ENCODE assay signal across 19 cellular contexts in the genomic region with DNA sequence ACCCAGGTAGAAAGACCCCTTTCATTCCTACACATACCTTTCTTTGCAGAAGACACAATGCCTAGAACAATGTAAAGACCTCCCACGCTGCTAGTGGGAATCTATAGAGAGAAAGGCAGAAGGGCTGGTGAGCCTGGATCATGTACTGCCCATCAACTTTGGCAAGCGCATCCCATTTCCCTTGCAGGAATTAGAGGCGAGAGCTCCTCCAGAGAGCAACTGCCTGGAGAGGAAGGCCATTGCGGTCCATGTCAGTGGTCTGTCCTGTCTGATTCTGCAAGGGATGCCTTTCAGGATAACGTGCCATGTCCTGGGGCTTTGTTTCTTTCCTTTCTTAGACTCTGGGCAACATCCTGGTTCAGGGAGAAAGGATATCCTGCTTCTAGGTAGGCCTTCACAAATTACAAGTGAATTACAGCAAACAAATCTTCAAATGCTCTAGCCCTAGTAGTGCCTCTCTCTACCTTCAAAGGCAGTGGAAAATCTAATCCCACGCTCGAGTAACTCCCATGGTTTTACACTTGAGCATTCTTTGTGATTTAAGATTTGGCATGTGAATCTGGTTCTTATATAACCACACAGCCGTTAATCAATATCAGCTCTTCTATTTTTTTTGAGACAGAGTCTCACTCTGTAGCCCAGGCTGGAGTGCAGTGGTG. TPM values are rescaled to one million over a fixed set of nuclear protein-coding genes. Genes with fewer than 3 reads are reported as not detected.
A peak's percentile ranks its signal among the peaks of the same experiment; 100 is the strongest.
DNase-seq lines count a peak whose midpoint lies in the region; ATAC-seq and TF ChIP-seq lines count a peak whose summit lies in the region.
"Had no signal": no experiment of that assay in that cellular context is flagged by ENCODE, and none has a peak within 500 bp of the region (broad histone marks: within the 10 kb centered on the region; RNA-seq: fewer than 3 reads in every experiment).

No MANE protein-coding gene starts in this region.

- H2BK120ac ChIP-seq in H9 (ENCODE audit: low read depth, low read length, poor library complexity, severe bottlenecking) = no peak overlapping the region

- no peak overlapping the region for H4K8ac ChIP-seq in H9 (replicated peaks; ENCODE audit: insufficient read length, low read depth, low read length)

- H3K9me3 Mint-ChIP-seq in H9 (no peaks in the 10 kb centered on the region), WTC11 (no peaks in the 10 kb centered on the region), CD14-positive monocyte (no peaks in the 10 kb centered on the region)
- H3K9me3 Mint-ChIP-seq: activated T-helper 1 cell treated with anti-CD3 and anti-CD28 coated beads, Interleukin-12 subunit alpha, Interleukin-12 subunit beta, Interleukin-2, Interleukin-4 antibody, amounts not matched to agents 30 ng/mL and 10 ng/mL and 1 ng/mL, durations not matched to agents 14 hours and 24 hours and 36 hours had no signal

- no peak overlapping the region for H2BK12ac ChIP-seq in H9 (ENCODE audit: insufficient read length, low read depth, low read length)

- peaks cover 30% of the 10 kb centered on the region for H3K23me2 ChIP-seq in H9 (ENCODE audit: insufficient read length, low read depth, low read length, poor library complexity, severe bottlenecking)

- H3K4me2 ChIP-seq in H9 (ENCODE audit: insufficient read depth, insufficient read length, low read length) = peak overlapping the region; percentile 85

- H4K5ac ChIP-seq in H9 (ENCODE audit: insufficient read length, low read depth, low read length) = no peak overlapping the region

- H3K9ac ChIP-seq in H9 (ENCODE audit: extremely low read depth, insufficient read length, low read length) = peak overlapping the region; percentile 28

- TF ChIP-seq CTCF in H9 (conservative IDR thresholded peaks at IDR 0.05) = no peak
- TF ChIP-seq CTCF in WTC11 (IDR thresholded peaks at IDR 0.05) = no peak
- no peak for TF ChIP-seq CTCF in CD14-positive monocyte (IDR thresholded peaks at IDR 0.05)

- H3K4ac ChIP-seq in H9 (ENCODE audit: low read depth, low read length) = no peak overlapping the region

- POLR2A ChIA-PET in WTC11 (lab: Charles Lee) = interaction anchor here (0.6 to 1.5 kb wide), 9 partner anchors 10 to 135 kb away, joined by 3 to 7 read pairs (median 4); partner anchors contain the start of genes C6orf52, GCNT2 and PAK1IP1

- peaks cover 71 to 75% of the 10 kb centered on the region in 2 experiments for H3K4me1 Mint-ChIP-seq in H9
- H3K4me1 Mint-ChIP-seq in WTC11 = peaks cover 72% of the 10 kb centered on the region
- H3K4me1 Mint-ChIP-seq in CD14-positive monocyte = peaks cover 34% of the 10 kb centered on the region

- no peak for DNase-seq in H9
- DNase-seq in WTC11 (ENCODE audit: low spot score) = no peak
- peak; percentile 18 for DNase-seq in renal cortical epithelial cell (ENCODE audit: low read depth)
- no peak for DNase-seq in CD14-positive monocyte (ENCODE audit: low spot score)
- no peak for DNase-seq in GM19238 (ENCODE audit: insufficient read length, low spot score)
- DNase-seq: activated CD4-positive, CD25-positive, alpha-beta regulatory T cell; activated CD8-positive, alpha-beta memory T cell treated with anti-CD3 and anti-CD28 coated beads for 24 hours; effector CD8-positive, alpha-beta T cell; hypothalamus; naive thymus-derived CD8-positive, alpha-beta T cell; NCI-H2029 treated with DMSO at 0.1 percent for 48 hours; NK-92 treated with Interleukin-12 subunit alpha and Interleukin-12 subunit beta, amount 100 ng/mL, for 24 hours; right cardiac atrium; T-helper 17 cell had no signal

- WGBS in H9 (ENCODE audit: extremely low coverage, insufficient read length, low lambda C conversion rate) = no CpG with 5 or more reads among the region's 8 CpGs

- no peak overlapping the region for H3K56ac ChIP-seq in H9 (ENCODE audit: insufficient read length, low read depth, low read length)

- H3T11ph ChIP-seq in H9 (ENCODE audit: low read length) = no peak overlapping the region

- H3K23ac ChIP-seq in H9 (ENCODE audit: insufficient read length, low read depth, low read length) = no peak overlapping the region

- H3K36me3 Mint-ChIP-seq in H9 (ENCODE audit: insufficient read depth in 1 of 3, low read depth in 3 of 3) (peaks cover 11 to 33% (median 13%) of the 10 kb centered on the region in 3 experiments), WTC11 (peaks cover 31% of the 10 kb centered on the region), CD14-positive monocyte (peaks cover 42 to 54% of the 10 kb centered on the region in 2 donors)

- ATAC-seq in WTC11 (peak; percentile 4), HG02588 (IDR thresholded peaks at IDR 0.05; ENCODE audit: unreplicated experiment) (no peak), HG02571 (IDR thresholded peaks at IDR 0.05; ENCODE audit: unreplicated experiment) (no peak)
- ATAC-seq: naive thymus-derived CD8-positive, alpha-beta T cell; right cardiac atrium; T-helper 17 cell had no signal

- H3K18ac ChIP-seq in H9 (ENCODE audit: insufficient read length, low read depth, low read length) = no peak overlapping the region

- no peaks in the 10 kb centered on the region for H3K27me3 ChIP-seq in H9 (ENCODE audit: insufficient read depth, low read length)
- H3K27me3 ChIP-seq: cardiac muscle cell had no signal

- H3K79me2 ChIP-seq in H9 (ENCODE audit: insufficient read depth, low read length) = peaks cover 48% of the 10 kb centered on the region; the same call in 1 of the 2 replicates

- H3K27ac ChIP-seq in H9 (ENCODE audit: insufficient read length, low read depth, low read length) = peak overlapping the region; percentile 59
- H3K27ac ChIP-seq: cardiac muscle cell had no signal

- H4K20me1 ChIP-seq in H9 (ENCODE audit: control insufficient read depth, insufficient read depth, insufficient read length) = no peaks in the 10 kb centered on the region

- peaks cover 5% of the 10 kb centered on the region; the same call in 1 of the 2 replicates for H3K4me1 ChIP-seq in H9 (ENCODE audit: insufficient read depth, low read length)

- H3K27ac Mint-ChIP-seq in H9 = peak overlapping the region; percentile 52 to 97 (median 81); a peak in 6 of 7 replicates
- peak overlapping the region; percentile 95 for H3K27ac Mint-ChIP-seq in WTC11
- no peak overlapping the region for H3K27ac Mint-ChIP-seq in CD14-positive monocyte
- H3K27ac Mint-ChIP-seq: activated T-helper 1 cell treated with anti-CD3 and anti-CD28 coated beads, Interleukin-12 subunit alpha, Interleukin-12 subunit beta, Interleukin-2, Interleukin-4 antibody, amounts not matched to agents 30 ng/mL and 10 ng/mL and 1 ng/mL, durations not matched to agents 14 hours and 24 hours and 36 hours; naive thymus-derived CD8-positive, alpha-beta T cell; T-helper 17 cell had no signal

- H2BK20ac ChIP-seq in H9 (ENCODE audit: low read depth, low read length, poor library complexity, severe bottlenecking) = no peak overlapping the region

- no peak overlapping the region for H3K14ac ChIP-seq in H9 (ENCODE audit: insufficient read depth, low read length)

- H3K27me3 Mint-ChIP-seq in H9 (ENCODE audit: low read depth) (no peaks in the 10 kb centered on the region), WTC11 (ENCODE audit: low read depth) (no peaks in the 10 kb centered on the region), CD14-positive monocyte (ENCODE audit: low read depth in 3 of 3) (no peaks in the 10 kb centered on the region)
- H3K27me3 Mint-ChIP-seq: naive thymus-derived CD8-positive, alpha-beta T cell; T-helper 17 cell had no signal

- no peak overlapping the region for H2BK5ac ChIP-seq in H9 (ENCODE audit: insufficient read length, low read length)

- no peak overlapping the region for H4K91ac ChIP-seq in H9 (ENCODE audit: insufficient read length, low read depth, low read length)

- H3K9me3 ChIP-seq in H9 (ENCODE audit: control insufficient read depth, low read depth, low read length) = no peaks in the 10 kb centered on the region

- H3K4me3 ChIP-seq in iPS-11a (ENCODE audit: low read depth, low read length) = peak overlapping the region; percentile 64
- H3K4me3 ChIP-seq: cardiac muscle cell had no signal

- H2AFZ ChIP-seq in H9 (ENCODE audit: low read length) = no peak overlapping the region

- H3K4me3 Mint-ChIP-seq in H9 (peak overlapping the region; percentile 89 to 97), WTC11 (peak overlapping the region; percentile 94), CD14-positive monocyte (no peak overlapping the region)
- H3K4me3 Mint-ChIP-seq: activated T-helper 1 cell treated with anti-CD3 and anti-CD28 coated beads, Interleukin-12 subunit alpha, Interleukin-12 subunit beta, Interleukin-2, Interleukin-4 antibody, amounts not matched to agents 30 ng/mL and 10 ng/mL and 1 ng/mL, durations not matched to agents 14 hours and 24 hours and 36 hours; naive thymus-derived CD8-positive, alpha-beta T cell; T-helper 17 cell had no signal

- H3K79me1 ChIP-seq in H9 (ENCODE audit: insufficient read depth, low read depth, low read length, poor library complexity, severe bottlenecking) = peaks cover 6% of the 10 kb centered on the region

- CTCF ChIA-PET in WTC11 (lab: Charles Lee) = interaction anchor here (0.9 to 2.3 kb wide), 4 partner anchors 28 to 327 kb away, joined by 3 to 11 read pairs (median 4); partner anchors contain the start of gene SYCP2L

- no peak overlapping the region for H2AK5ac ChIP-seq in H9 (ENCODE audit: insufficient read length, low read length)

- H2BK15ac ChIP-seq in H9 (ENCODE audit: low read depth, low read length) = no peak overlapping the region

- intact Hi-C loops in CD14-positive monocyte (cut with micrococcal nuclease) = no loop called here

TF ChIP-seq in WTC11, 78 proteins besides CTCF, POLR2A, EP300 and RAD21 (continues in another document):
- TF ChIP-seq TP53 (CRISPR knock-in tag; IDR thresholded peaks at IDR 0.05) (no peak), ZNF423 (CRISPR knock-in tag; IDR thresholded peaks at IDR 0.05) (no peak), GABPB1 (CRISPR knock-in tag; IDR thresholded peaks at IDR 0.05) (no peak), ATF1 (CRISPR knock-in tag; IDR thresholded peaks at IDR 0.05) (no peak), USF1 (CRISPR knock-in tag; IDR thresholded peaks at IDR 0.05) (no peak), CREM (CRISPR knock-in tag; IDR thresholded peaks at IDR 0.05) (no peak)

RNA-seq across cellular contexts. Expression of gene GCNT2, which starts 38.5 kb away (rescaled TPM):
- total RNA-seq in H9 (2021) = 41.3 and 41.7 TPM in 2 replicates
- total RNA-seq in WTC11 (2021) = 51.2 to 66.7 TPM (median 62.7 TPM) in 3 replicates
- 27.8 and 59.4 TPM in 2 replicates for total RNA-seq in renal cortical epithelial cell
- 1 to 10 TPM; 3.5 to 4.3 TPM for polyA plus RNA-seq in CD14-positive monocyte

Comparison
In these comparisons a context has a peak if more than half of its experiments do, and no peak if none do; other contexts are left out.
1. H3K27ac Mint-ChIP-seq: peak in H9 (3 of 3) and WTC11 (single experiment); none in CD14-positive monocyte (0 of 7).
2. H3K4me3 Mint-ChIP-seq: peak in H9 (2 of 2) and WTC11 (single experiment); none in CD14-positive monocyte (0 of 2).